8 cellular contexts compared by ENCODE assay signal in the genomic region with DNA sequence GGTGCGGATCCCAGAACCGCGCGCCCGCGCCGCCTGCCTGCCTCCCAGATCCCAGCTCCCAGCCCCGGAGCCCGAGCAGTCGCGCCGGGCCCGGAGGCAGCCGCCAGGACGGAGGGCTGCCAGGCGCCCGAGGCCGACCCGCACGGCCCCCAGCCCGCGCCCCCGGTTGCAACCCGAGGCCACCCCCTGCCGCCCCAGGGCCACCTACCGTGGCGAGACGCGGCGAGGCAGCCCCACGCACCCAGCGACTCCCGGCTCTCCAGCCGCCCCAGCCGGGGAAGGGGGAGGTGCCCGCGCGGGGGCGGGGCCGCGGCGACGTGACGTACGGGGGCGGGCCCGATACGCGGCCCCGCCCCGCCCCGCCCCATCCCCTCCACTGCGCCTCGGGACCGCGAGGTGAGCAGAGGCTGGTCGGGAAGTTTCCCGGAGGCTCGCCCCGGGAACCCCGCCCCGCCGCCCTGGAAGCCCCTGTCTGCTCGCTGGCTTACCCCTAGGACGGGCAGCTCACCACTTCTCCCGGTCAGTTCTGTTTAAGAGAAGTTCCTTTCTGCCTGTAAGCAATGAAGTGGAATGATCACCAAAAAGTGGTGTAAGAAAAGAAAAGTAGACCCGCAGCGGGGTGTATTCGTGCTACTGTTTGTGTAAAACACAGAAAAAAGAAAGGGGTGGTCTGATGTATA. TPM values are rescaled to one million over a fixed set of nuclear protein-coding genes. Genes with fewer than 3 reads are reported as not detected.
DNase-seq lines count a peak whose midpoint lies in the region; ATAC-seq and TF ChIP-seq lines count a peak whose summit lies in the region.

A gene (minus strand): TSS at position 288 of the 680 bp plus-strand sequence. CDS start 48,502 bp downstream, outside the sequence.

- H3K27me3 ChIP-seq in Caco-2 (replicated peaks; ENCODE audit: control insufficient read depth, insufficient read depth, low read length) (no peaks in the 10 kb centered on the region), SK-N-SH (ENCODE audit: insufficient read depth) (no peaks in the 10 kb centered on the region), ovary (no peaks in the 10 kb centered on the region), thoracic aorta (replicated peaks; ENCODE audit: insufficient read depth) (no peaks in the 10 kb centered on the region)

- no peak for TF ChIP-seq RAD21 in SK-N-SH (IDR thresholded peaks at IDR 0.05; ENCODE audit: low read length)

- no peaks in the 10 kb centered on the region for H3K9me3 Mint-ChIP-seq in Caco-2 (ENCODE audit: unreplicated experiment)
- no peaks in the 10 kb centered on the region for H3K9me3 Mint-ChIP-seq in activated naive CD8-positive, alpha-beta T cell (ENCODE audit: low read depth)

- peak within 1 kb of the TSS; percentile 83 for H3K9ac ChIP-seq in SK-N-SH

- CTCF ChIA-PET in Caco-2 (lab: Charles Lee) (no interaction called here), SK-N-SH (lab: Yijun Ruan, JAX) (interaction anchor here (1.3 to 1.5 kb wide), 2 partner anchors 32 to 54 kb away, joined by 3 to 5 read pairs; a partner anchor contains a TSS)

- TF ChIP-seq POLR2A in ovary (IDR thresholded peaks at IDR 0.05), result peak; percentile 70

- intact Hi-C loops in Caco-2 (cut with micrococcal nuclease; ENCODE audit: unreplicated experiment) (no loop called here), head of caudate nucleus (cut with DNase I) (loop anchor here (10.0 kb wide), 1 partner anchor 75 kb away; a partner anchor contains a TSS), ovary (cut with DNase I) (loop anchor here in 1 of 4 donors (10.0 kb wide), 1 partner anchor 105 kb away; a partner anchor contains a TSS)

- no peaks in the 10 kb centered on the region for H3K4me1 ChIP-seq in Caco-2
- peaks cover 6 to 13% of the 10 kb centered on the region in 2 experiments; a peak in 3 of 4 replicates for H3K4me1 ChIP-seq in SK-N-SH (ENCODE audit: control insufficient read depth in 1 of 2, insufficient read depth in 2 of 2, low read depth in 1 of 2, low read length in 1 of 2)
- H3K4me1 ChIP-seq in ovary (ENCODE audit: insufficient read depth), result peaks cover 2% of the 10 kb centered on the region
- H3K4me1 ChIP-seq in thoracic aorta (ENCODE audit: control insufficient read depth in 1 of 2, low read depth in 2 of 2), result peaks cover 14 to 24% of the 10 kb centered on the region in 2 donors

- H3K4me3 ChIP-seq in Caco-2 (ENCODE audit: low read depth, low read length), result peak within 1 kb of the TSS; percentile 80
- peak within 1 kb of the TSS; percentile 74 to 88 for H3K4me3 ChIP-seq in SK-N-SH (ENCODE audit: low read depth in 2 of 2, low read length in 1 of 2)
- H3K4me3 ChIP-seq in ovary, result peak within 1 kb of the TSS; percentile 93
- H3K4me3 ChIP-seq in thoracic aorta, result peak within 1 kb of the TSS; percentile 99

- TF ChIP-seq CTCF in Caco-2 (IDR thresholded peaks at IDR 0.05; ENCODE audit: insufficient read depth in 1 of 2, low read depth in 1 of 2, low read length in 1 of 2, severe bottlenecking in 1 of 2, unreplicated experiment in 1 of 2), result no peak
- no peak for TF ChIP-seq CTCF in SK-N-SH (IDR thresholded peaks at IDR 0.05)
- no peak for TF ChIP-seq CTCF in ovary (IDR thresholded peaks at IDR 0.05)
- TF ChIP-seq CTCF in thoracic aorta (IDR thresholded peaks at IDR 0.05), result no peak

- H3K27ac ChIP-seq in SK-N-SH (ENCODE audit: low read depth in 2 of 2, low read length in 1 of 2), result peak within 1 kb of the TSS; percentile 46 to 58; a peak in 3 of 4 replicates
- H3K27ac ChIP-seq in ovary, result peak within 1 kb of the TSS; percentile 16 to 58
- peak within 1 kb of the TSS; percentile 50 to 63 for H3K27ac ChIP-seq in thoracic aorta

- H3F3A ChIP-seq in SK-N-SH (replicated peaks; ENCODE audit: insufficient read depth), result peaks cover 15% of the 10 kb centered on the region

- WGBS in SK-N-SH (ENCODE audit: low lambda C conversion rate), result 7% methylated on average over 6 of the region's 69 CpGs
- 0 to 1% (median 0%) methylated on average over 39 to 69 of the region's 69 CpGs for WGBS in ovary, 3 donors

- no peaks in the 10 kb centered on the region for H3K4me1 Mint-ChIP-seq in Caco-2 (ENCODE audit: low read depth, unreplicated experiment)
- peaks cover 73% of the 10 kb centered on the region for H3K4me1 Mint-ChIP-seq in activated naive CD8-positive, alpha-beta T cell (ENCODE audit: low read depth)

- no TSS peak for BruUV-seq in Caco-2 (replicated peaks; lab: Mats Ljungman, UMichigan)

- DNase-seq in Caco-2 (peak; percentile 65 to 82), HuH-7.5 (ENCODE audit: low spot score) (peak; percentile 63), SK-N-SH (peak; percentile 98), head of caudate nucleus (peak; percentile 25 to 91 (median 79)), ovary (peak; percentile 76 to 88 (median 82)), thoracic aorta (ENCODE audit: low spot score) (no peak)

- no peaks in the 10 kb centered on the region for H3K9me2 ChIP-seq in SK-N-SH

- no peaks in the 10 kb centered on the region for H3K27me3 Mint-ChIP-seq in Caco-2 (ENCODE audit: insufficient read depth, unreplicated experiment)
- H3K27me3 Mint-ChIP-seq in activated naive CD8-positive, alpha-beta T cell, result no peaks in the 10 kb centered on the region

- H3K4me3 Mint-ChIP-seq in Caco-2 (ENCODE audit: unreplicated experiment), result peak within 1 kb of the TSS; percentile 79
- H3K4me3 Mint-ChIP-seq in activated naive CD8-positive, alpha-beta T cell, result peak within 1 kb of the TSS; percentile 95

- H3K27ac Mint-ChIP-seq in Caco-2 (ENCODE audit: unreplicated experiment), result peak within 1 kb of the TSS; percentile 70
- peak within 1 kb of the TSS; percentile 94 for H3K27ac Mint-ChIP-seq in activated naive CD8-positive, alpha-beta T cell

- no peaks in the 10 kb centered on the region for H3K36me3 ChIP-seq in Caco-2 (ENCODE audit: control insufficient read depth, insufficient read depth, low read length)
- H3K36me3 ChIP-seq in SK-N-SH (replicated peaks in 1 of 2; ENCODE audit: control insufficient read depth in 1 of 2, insufficient read depth in 2 of 2, low read length in 1 of 2), result peaks cover 0 to 5% of the 10 kb centered on the region in 2 experiments
- H3K36me3 ChIP-seq in ovary, result no peaks in the 10 kb centered on the region
- no peaks in the 10 kb centered on the region for H3K36me3 ChIP-seq in thoracic aorta

- peak; percentile 63 for ATAC-seq in GM21390 (IDR thresholded peaks at IDR 0.05; ENCODE audit: unreplicated experiment)
- peak; percentile 87 for ATAC-seq in thoracic aorta (ENCODE audit: insufficient number of reproducible peaks, low FRiP score, low read depth)

- no peak for TF ChIP-seq EP300 in SK-N-SH (IDR thresholded peaks at IDR 0.05; ENCODE audit: borderline replicate concordance in 1 of 2, low read depth in 1 of 2, low read length in 1 of 2)
- no peak for TF ChIP-seq EP300 in ovary (IDR thresholded peaks at IDR 0.05)

- peak within 1 kb of the TSS; percentile 91 for H2AFZ ChIP-seq in SK-N-SH (ENCODE audit: low read depth)

- H4K20me1 ChIP-seq in SK-N-SH (ENCODE audit: insufficient read depth), result no peaks in the 10 kb centered on the region; the same call in 1 of the 2 replicates

- POLR2A ChIA-PET in Caco-2 (lab: Charles Lee), result interaction anchor here (0.6 kb wide), 1 partner anchor 10 kb away, joined by 3 read pairs; no protein-coding TSS in a partner anchor
- POLR2A ChIA-PET in SK-N-SH (lab: Yijun Ruan, JAX), result no interaction called here

- H3K4me2 ChIP-seq in SK-N-SH, result peak within 1 kb of the TSS; percentile 94

- H3K9me3 ChIP-seq in Caco-2 (no peaks in the 10 kb centered on the region), SK-N-SH (no peaks in the 10 kb centered on the region), ovary (no peaks in the 10 kb centered on the region), thoracic aorta (no peaks in the 10 kb centered on the region)

- H3K79me2 ChIP-seq in SK-N-SH (ENCODE audit: insufficient read depth), result peaks cover 20% of the 10 kb centered on the region

- H3K36me3 Mint-ChIP-seq in Caco-2 (ENCODE audit: insufficient read depth, unreplicated experiment), result no peaks in the 10 kb centered on the region
- H3K36me3 Mint-ChIP-seq in activated naive CD8-positive, alpha-beta T cell, result peaks cover 3% of the 10 kb centered on the region

TF ChIP-seq in SK-N-SH, 30 proteins besides CTCF, POLR2A, EP300 and RAD21:
- TF ChIP-seq, protein P1, sequence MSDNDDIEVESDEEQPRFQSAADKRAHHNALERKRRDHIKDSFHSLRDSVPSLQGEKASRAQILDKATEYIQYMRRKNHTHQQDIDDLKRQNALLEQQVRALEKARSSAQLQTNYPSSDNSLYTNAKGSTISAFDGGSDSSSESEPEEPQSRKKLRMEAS (IDR thresholded peaks at IDR 0.05; ENCODE audit: low read depth), result no peak
- TF ChIP-seq, protein P2, sequence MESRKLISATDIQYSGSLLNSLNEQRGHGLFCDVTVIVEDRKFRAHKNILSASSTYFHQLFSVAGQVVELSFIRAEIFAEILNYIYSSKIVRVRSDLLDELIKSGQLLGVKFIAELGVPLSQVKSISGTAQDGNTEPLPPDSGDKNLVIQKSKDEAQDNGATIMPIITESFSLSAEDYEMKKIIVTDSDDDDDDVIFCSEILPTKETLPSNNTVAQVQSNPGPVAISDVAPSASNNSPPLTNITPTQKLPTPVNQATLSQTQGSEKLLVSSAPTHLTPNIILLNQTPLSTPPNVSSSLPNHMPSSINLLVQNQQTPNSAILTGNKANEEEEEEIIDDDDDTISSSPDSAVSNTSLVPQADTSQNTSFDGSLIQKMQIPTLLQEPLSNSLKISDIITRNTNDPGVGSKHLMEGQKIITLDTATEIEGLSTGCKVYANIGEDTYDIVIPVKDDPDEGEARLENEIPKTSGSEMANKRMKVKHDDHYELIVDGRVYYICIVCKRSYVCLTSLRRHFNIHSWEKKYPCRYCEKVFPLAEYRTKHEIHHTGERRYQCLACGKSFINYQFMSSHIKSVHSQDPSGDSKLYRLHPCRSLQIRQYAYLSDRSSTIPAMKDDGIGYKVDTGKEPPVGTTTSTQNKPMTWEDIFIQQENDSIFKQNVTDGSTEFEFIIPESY (IDR thresholded peaks at IDR 0.05; ENCODE audit: borderline replicate concordance, low read depth), result no peak
- TF ChIP-seq FOSL2 (IDR thresholded peaks at IDR 0.05; ENCODE audit: borderline replicate concordance, low read depth) (no peak), TAF1 (IDR thresholded peaks at IDR 0.05; ENCODE audit: borderline replicate concordance, low read depth, low read length) (peak; percentile 57; the same call in 1 of the 2 replicates), RXRA (IDR thresholded peaks at IDR 0.05; ENCODE audit: borderline replicate concordance, low read depth) (no peak), TCF12 (IDR thresholded peaks at IDR 0.05) (no peak), POLR2AphosphoS5 (IDR thresholded peaks at IDR 0.05; ENCODE audit: low read depth, low read length) (peak; percentile 79), FOXM1 (IDR thresholded peaks at IDR 0.05; ENCODE audit: low read depth) (no peak), FOXJ3 (CRISPR knock-in tag; IDR thresholded peaks at IDR 0.05) (no peak), CHD2 (IDR thresholded peaks at IDR 0.05; ENCODE audit: low read length, partially characterized antibody) (no peak)

RNA-seq across cellular contexts. Expression of the gene that starts here (rescaled TPM):
- 9.5 and 11.5 TPM in 2 replicates for total RNA-seq in Caco-2 (2022)
- polyA plus RNA-seq in SK-N-SH (2012; rRNA removed), result 52.3 and 58.4 TPM in 2 replicates
- 28.8 and 44.9 TPM in 2 replicates for polyA plus RNA-seq in SK-N-SH (2012; cell fraction: cytosol; rRNA removed)
- polyA plus RNA-seq in SK-N-SH (2012; cell fraction: nucleus; rRNA removed), result 45.7 and 64.7 TPM in 2 replicates
- 10 to 100 TPM; 10.5 to 28.5 (median 15.5) TPM for total RNA-seq in ovary
- 10 to 100 TPM; 14.7 to 15.0 TPM for polyA plus RNA-seq in ovary
- total RNA-seq in thoracic aorta, result 10 to 100 TPM; 37.7 to 82.3 TPM
